ENCODE assay signal across 17 cellular contexts in the genomic region with DNA sequence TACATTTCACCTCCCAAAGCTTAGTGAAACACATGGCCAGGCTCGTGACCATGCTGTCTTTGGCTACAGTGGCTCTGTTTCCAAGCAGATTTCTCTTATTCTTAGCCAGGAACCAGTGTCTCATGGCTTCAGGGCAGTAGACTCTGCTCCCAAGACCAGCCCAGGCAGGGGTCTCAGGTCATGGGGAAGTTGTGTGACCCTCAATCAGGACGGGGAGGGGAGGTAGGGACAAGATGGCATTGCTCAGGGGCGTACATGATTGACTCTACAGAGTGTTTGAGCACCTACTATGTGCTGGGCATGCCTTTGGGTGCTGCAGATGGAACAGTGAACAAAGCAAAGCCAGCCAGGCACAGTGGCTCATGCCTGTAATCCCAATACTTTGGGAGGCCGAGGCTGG.
A peak's percentile ranks its signal among the peaks of the same experiment; 100 is the strongest.
DNase-seq lines count a peak whose midpoint lies in the region; ATAC-seq and TF ChIP-seq lines count a peak whose summit lies in the region.
"Had no signal": no experiment of that assay in that cellular context is flagged by ENCODE, and none has a peak within 500 bp of the region (broad histone marks: within the 10 kb centered on the region; RNA-seq: fewer than 3 reads in every experiment).

No MANE protein-coding gene starts in this region.

- no peak overlapping the region for H4K8ac ChIP-seq in H9 (replicated peaks; ENCODE audit: insufficient read length, low read depth, low read length)

- H3K79me1 ChIP-seq in H9 (ENCODE audit: insufficient read depth, low read depth, low read length, poor library complexity, severe bottlenecking), result no peaks in the 10 kb centered on the region

- H2BK5ac ChIP-seq in H9 (ENCODE audit: insufficient read length, low read length), result no peak overlapping the region

- WGBS in H9 (ENCODE audit: extremely low coverage, insufficient read length, low lambda C conversion rate), result no CpG with 5 or more reads among the region's 4 CpGs

- no peak overlapping the region for H3T11ph ChIP-seq in H9 (ENCODE audit: low read length)

- H3K56ac ChIP-seq in H9 (ENCODE audit: insufficient read length, low read depth, low read length), result no peak overlapping the region

- no peak overlapping the region for H3K9ac ChIP-seq in H9 (ENCODE audit: extremely low read depth, insufficient read length, low read length)
- H3K9ac ChIP-seq: GM23248 had no signal

- TF ChIP-seq CTCF in H9 (conservative IDR thresholded peaks at IDR 0.05) (no peak), osteocyte (IDR thresholded peaks at IDR 0.05) (no peak)

- no peak overlapping the region for H2AFZ ChIP-seq in H9 (ENCODE audit: low read length)
- H2AFZ ChIP-seq: GM23248 had no signal

- no peak overlapping the region for H3K18ac ChIP-seq in H9 (ENCODE audit: insufficient read length, low read depth, low read length)

- H3K27ac Mint-ChIP-seq in H9 (no peak overlapping the region; a peak in 1 of 7 replicates), osteocyte (ENCODE audit: unreplicated experiment) (no peak overlapping the region)
- H3K27ac Mint-ChIP-seq: B cell; CD4-positive, alpha-beta T cell had no signal

- peaks cover 0 to 5% (median 3%) of the 10 kb centered on the region in 3 experiments; a peak in 3 of 7 replicates for H3K36me3 Mint-ChIP-seq in H9 (ENCODE audit: insufficient read depth in 1 of 3, low read depth in 3 of 3)
- H3K36me3 Mint-ChIP-seq in osteocyte (ENCODE audit: unreplicated experiment), result no peaks in the 10 kb centered on the region

- no peaks in the 10 kb centered on the region for H3K4me1 ChIP-seq in H9 (ENCODE audit: insufficient read depth, low read length)

- no peaks in the 10 kb centered on the region for H3K27me3 ChIP-seq in H9 (ENCODE audit: insufficient read depth, low read length)

- H3K14ac ChIP-seq in H9 (ENCODE audit: insufficient read depth, low read length), result no peak overlapping the region; the same call in 1 of the 2 replicates

- no peaks in the 10 kb centered on the region for H3K23me2 ChIP-seq in H9 (ENCODE audit: insufficient read length, low read depth, low read length, poor library complexity, severe bottlenecking)

- H3K23ac ChIP-seq in H9 (ENCODE audit: insufficient read length, low read depth, low read length), result no peak overlapping the region

- H4K91ac ChIP-seq in H9 (ENCODE audit: insufficient read length, low read depth, low read length), result no peak overlapping the region

- H3K9me3 ChIP-seq in H9 (ENCODE audit: control insufficient read depth, low read depth, low read length), result no peaks in the 10 kb centered on the region

- H2AK5ac ChIP-seq in H9 (ENCODE audit: insufficient read length, low read length), result no peak overlapping the region

- H3K79me2 ChIP-seq in H9 (ENCODE audit: insufficient read depth, low read length), result no peaks in the 10 kb centered on the region

- ATAC-seq in Right ventricle myocardium inferior, result no peak

- no peak overlapping the region for H3K4ac ChIP-seq in H9 (ENCODE audit: low read depth, low read length)

- H2BK12ac ChIP-seq in H9 (ENCODE audit: insufficient read length, low read depth, low read length), result no peak overlapping the region

- no peak overlapping the region for H2BK20ac ChIP-seq in H9 (ENCODE audit: low read depth, low read length, poor library complexity, severe bottlenecking)

- H2BK15ac ChIP-seq in H9 (ENCODE audit: low read depth, low read length), result no peak overlapping the region

- H3K9me3 Mint-ChIP-seq in H9, result peaks cover 4 to 9% of the 10 kb centered on the region in 2 experiments; a peak in 3 of 5 replicates
- peaks cover 24% of the 10 kb centered on the region for H3K9me3 Mint-ChIP-seq in osteocyte (ENCODE audit: unreplicated experiment)

- H3K4me2 ChIP-seq in H9 (ENCODE audit: insufficient read depth, insufficient read length, low read length), result no peak overlapping the region

- no peak overlapping the region for H2BK120ac ChIP-seq in H9 (ENCODE audit: low read depth, low read length, poor library complexity, severe bottlenecking)

- DNase-seq in cardiac septum (ENCODE audit: low spot score), result peak; percentile 36
- DNase-seq in Right ventricle myocardium inferior (ENCODE audit: missing footprints), result no peak
- DNase-seq in H9, result peak; percentile 14
- peak; percentile 62 for DNase-seq in osteocyte (ENCODE audit: extremely low spot score, unreplicated experiment)
- no peak for DNase-seq in SIG-M5 (lab: John Stamatoyannopoulos, UW)
- DNase-seq in NCI-H2196 treated with DMSO at 0.1 percent for 48 hours (lab: John Stamatoyannopoulos, UW; ENCODE audit: unreplicated experiment), result no peak
- DNase-seq: CD4-positive, alpha-beta T cell; DMS153; DMS79; GDM1; GM23248; HCEC 1CT; IMR-90 had no signal

- H3K27ac ChIP-seq in H9 (ENCODE audit: insufficient read length, low read depth, low read length) (no peak overlapping the region), temporal lobe (ENCODE audit: low read depth, low read length) (peak overlapping the region; percentile 22)
- H3K27ac ChIP-seq: C4-2B, GM23248, HL-60 had no signal

- H3K4me3 Mint-ChIP-seq in H9 (no peak overlapping the region), osteocyte (ENCODE audit: unreplicated experiment) (no peak overlapping the region)
- H3K4me3 Mint-ChIP-seq: B cell; CD4-positive, alpha-beta T cell had no signal

- H4K5ac ChIP-seq in H9 (ENCODE audit: insufficient read length, low read depth, low read length), result no peak overlapping the region

- H3K4me1 Mint-ChIP-seq in H9 (peaks cover 5 to 9% of the 10 kb centered on the region in 2 experiments), osteocyte (ENCODE audit: unreplicated experiment) (no peaks in the 10 kb centered on the region)
- H3K4me1 Mint-ChIP-seq: B cell had no signal

- intact Hi-C loops in cardiac septum (cut with DNase I) (loop anchor here (5.0 kb wide), 1 partner anchor 108 kb away; no protein-coding TSS in a partner anchor), Right ventricle myocardium inferior (cut with DNase I) (loop anchor here (5.0 kb wide), 1 partner anchor 108 kb away; no protein-coding TSS in a partner anchor)

- H3K27me3 Mint-ChIP-seq in H9 (ENCODE audit: low read depth) (peaks cover 3% of the 10 kb centered on the region; the same call in 1 of the 2 replicates), osteocyte (ENCODE audit: unreplicated experiment) (no peaks in the 10 kb centered on the region)

- no peaks in the 10 kb centered on the region for H4K20me1 ChIP-seq in H9 (ENCODE audit: control insufficient read depth, insufficient read depth, insufficient read length)

Comparison
In these comparisons a context has a peak if more than half of its experiments do, and no peak if none do; other contexts are left out.
1. DNase-seq: peak in cardiac septum (single experiment), H9 (single experiment) and osteocyte (single experiment); none in Right ventricle myocardium inferior (single experiment), SIG-M5 (single experiment) and NCI-H2196 treated with DMSO at 0.1 percent for 48 hours (single experiment).